ENCODE assay signal across 8 cellular contexts in the genomic region with DNA sequence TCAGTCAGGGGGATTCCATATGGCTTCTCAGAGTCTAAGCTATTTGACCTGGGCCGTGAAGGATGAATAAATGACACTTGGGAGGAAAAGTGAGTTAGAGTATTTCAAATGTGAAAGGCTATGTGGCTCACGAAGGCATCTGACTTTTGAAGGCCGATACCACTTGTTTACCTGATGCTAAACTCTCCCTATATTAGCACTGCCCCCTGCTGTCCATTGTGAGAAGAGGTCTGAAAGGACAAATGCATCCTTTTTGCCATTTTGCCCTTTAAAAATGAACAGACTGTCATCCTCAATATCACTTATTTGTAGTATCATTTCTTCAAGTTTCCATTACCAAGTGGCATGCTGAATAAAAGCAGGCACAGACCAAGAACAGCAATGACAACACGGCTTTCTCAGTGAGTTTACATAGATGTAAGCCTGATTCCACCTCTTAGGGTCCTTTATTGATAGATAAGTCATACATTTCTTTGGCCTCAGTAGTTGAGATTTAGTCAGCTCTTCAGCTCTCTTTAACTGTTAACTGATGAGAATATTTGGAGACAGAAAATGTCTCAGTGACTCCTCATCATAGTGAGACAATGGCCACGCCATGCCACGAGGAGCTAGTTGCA. TPM values are rescaled to one million over a fixed set of nuclear protein-coding genes. Genes with fewer than 3 reads are reported as not detected.
A peak's percentile ranks its signal among the peaks of the same experiment; 100 is the strongest.
DNase-seq lines count a peak whose midpoint lies in the region; ATAC-seq lines count a peak whose summit lies in the region.

No MANE protein-coding gene starts in this region.

- no peaks in the 10 kb centered on the region for H3K27me3 Mint-ChIP-seq in IgD-negative memory B cell
- H3K27me3 Mint-ChIP-seq in activated naive CD8-positive, alpha-beta T cell: no peaks in the 10 kb centered on the region

- no peaks in the 10 kb centered on the region for H3K9me3 Mint-ChIP-seq in IgD-negative memory B cell
- H3K9me3 Mint-ChIP-seq in activated naive CD8-positive, alpha-beta T cell (ENCODE audit: low read depth): no peaks in the 10 kb centered on the region

- peaks cover 13 to 32% (median 15%) of the 10 kb centered on the region in 3 donors for H3K4me1 Mint-ChIP-seq in IgD-negative memory B cell
- H3K4me1 Mint-ChIP-seq in activated naive CD8-positive, alpha-beta T cell (ENCODE audit: low read depth): peaks cover 93% of the 10 kb centered on the region

- H3K4me3 Mint-ChIP-seq in IgD-negative memory B cell: peak overlapping the region in 2 of 4 donors; percentile 13 to 67
- peak overlapping the region; percentile 12 for H3K4me3 Mint-ChIP-seq in activated naive CD8-positive, alpha-beta T cell

- peak overlapping the region; percentile 82 to 91 (median 84) for H3K27ac Mint-ChIP-seq in IgD-negative memory B cell
- H3K27ac Mint-ChIP-seq in activated naive CD8-positive, alpha-beta T cell: peak overlapping the region; percentile 85

- ATAC-seq in GM21390 (IDR thresholded peaks at IDR 0.05; ENCODE audit: unreplicated experiment) (peak; percentile 49), HG03469 (IDR thresholded peaks at IDR 0.05; ENCODE audit: unreplicated experiment) (no peak)

- DNase-seq in DMS53 (lab: John Stamatoyannopoulos, UW) (peak; percentile 85), SHP77 (lab: John Stamatoyannopoulos, UW) (peak; percentile 71 to 81), hepatic stellate cell (ENCODE audit: low spot score) (peak; percentile 29)
- DNase-seq in stimulated activated CD4-positive, alpha-beta T cell treated with anti-CD3 and anti-CD28 coated beads, Interleukin-15, amount 100 ng/mL, for 24 hours: peak; percentile 72

- no peaks in the 10 kb centered on the region for H3K36me3 Mint-ChIP-seq in IgD-negative memory B cell
- H3K36me3 Mint-ChIP-seq in activated naive CD8-positive, alpha-beta T cell: peaks cover 11% of the 10 kb centered on the region

RNA-seq across cellular contexts. Expression of gene DOCK10, which starts 40.1 kb away (rescaled TPM):
- polyA plus RNA-seq in IgD-negative memory B cell: 26.9 TPM

Comparison
In these comparisons a context has a peak if more than half of its experiments do, and no peak if none do; other contexts are left out.
1. DNase-seq: peak in every context shown above with its lines; median percentile 85 in DMS53; 76 in SHP77; 72 in stimulated activated CD4-positive, alpha-beta T cell treated with anti-CD3 and anti-CD28 coated beads, Interleukin-15, amount 100 ng/mL, for 24 hours; 29 in hepatic stellate cell.